25 cellular contexts compared by ENCODE assay signal in genomic region chr5:60325870-60326269, GRCh38.
"Had no signal": no experiment of that assay in that cellular context is flagged by ENCODE, and none has a peak within 500 bp of the region (broad histone marks: within the 10 kb centered on the region; RNA-seq: fewer than 3 reads in every experiment).

No MANE protein-coding gene starts in this region.

- H3K27ac Mint-ChIP-seq: dendritic cell treated with granulocyte-macrophage colony-stimulating factor and Interleukin-4, amounts not matched to agents 40 ng/mL and 50 ng/mL, for 4 days; effector memory CD8-positive, alpha-beta T cell; endodermal cell had no signal

- H3K27me3 Mint-ChIP-seq: dendritic cell treated with granulocyte-macrophage colony-stimulating factor and Interleukin-4, amounts not matched to agents 40 ng/mL and 50 ng/mL, for 4 days; effector memory CD8-positive, alpha-beta T cell had no signal

- H3K9me3 ChIP-seq: colonic mucosa, esophagus muscularis mucosa, gastrocnemius medialis, gastroesophageal sphincter had no signal

- H3K4me3 Mint-ChIP-seq: dendritic cell treated with granulocyte-macrophage colony-stimulating factor and Interleukin-4, amounts not matched to agents 40 ng/mL and 50 ng/mL, for 4 days; effector memory CD8-positive, alpha-beta T cell; endodermal cell had no signal

- H3K27me3 ChIP-seq: colonic mucosa, dorsolateral prefrontal cortex, esophagus muscularis mucosa, esophagus squamous epithelium, gastrocnemius medialis, gastroesophageal sphincter, heart left ventricle had no signal

- DNase-seq: colonic mucosa; cortex of kidney; dermis blood vessel endothelial cell; dorsolateral prefrontal cortex; effector CD4-positive, alpha-beta T cell; effector CD8-positive, alpha-beta T cell; effector memory CD4-positive, alpha-beta T cell; effector memory CD8-positive, alpha-beta T cell; endodermal cell; erythroblast; esophagus squamous epithelium; foreskin fibroblast; foreskin keratinocyte; foreskin melanocyte; gastrocnemius medialis; glutamatergic neuron; head of caudate nucleus; heart left ventricle; heart right ventricle had no signal

- H3K27ac ChIP-seq: colonic mucosa, coronary artery, dorsolateral prefrontal cortex, epithelial cell of prostate, esophagus squamous epithelium, foreskin keratinocyte, gastrocnemius medialis, heart right ventricle had no signal

- H3K4me3 ChIP-seq: colonic mucosa, coronary artery, dorsolateral prefrontal cortex, esophagus muscularis mucosa, esophagus squamous epithelium, gastrocnemius medialis, gastroesophageal sphincter, heart left ventricle, heart right ventricle had no signal

- ATAC-seq: effector memory CD8-positive, alpha-beta T cell; esophagus mucosa; foreskin keratinocyte; gastrocnemius medialis; gastroesophageal sphincter; heart left ventricle; heart right ventricle had no signal

- H3K4me1 ChIP-seq: colonic mucosa, esophagus squamous epithelium, foreskin keratinocyte, gastrocnemius medialis, heart left ventricle, heart right ventricle had no signal

- H3K36me3 ChIP-seq: colonic mucosa, esophagus muscularis mucosa, esophagus squamous epithelium, gastrocnemius medialis, gastroesophageal sphincter, heart left ventricle, heart right ventricle had no signal
